ENCODE assay signal across 22 cellular contexts in genomic region chr1:75426688-75427087, GRCh38.
"Had no signal": no experiment of that assay in that cellular context is flagged by ENCODE, and none has a peak within 500 bp of the region (broad histone marks: within the 10 kb centered on the region; RNA-seq: fewer than 3 reads in every experiment).

No MANE protein-coding gene starts in this region.

- H3K4me1 ChIP-seq: colonic mucosa, gastrocnemius medialis, heart left ventricle, left ventricle myocardium inferior, lower lobe of right lung, parathyroid adenoma, prostate gland, right atrium auricular region, sigmoid colon, stomach, testis, tibial artery had no signal

- H3K9me3 ChIP-seq: colonic mucosa, gastrocnemius medialis, heart left ventricle, left ventricle myocardium inferior, lower lobe of right lung, neutrophil, prostate gland, right atrium auricular region, sigmoid colon, stomach, testis, tibial artery had no signal

- H3K4me3 ChIP-seq: colonic mucosa, gastrocnemius medialis, heart left ventricle, hepatocyte, left ventricle myocardium inferior, lower lobe of right lung, prostate gland, right atrium auricular region, sigmoid colon, stomach, testis, tibial artery had no signal

- FAIRE-seq: islet of Langerhans, urothelium cell line had no signal

- H3K27ac ChIP-seq: colonic mucosa, gastrocnemius medialis, hepatocyte, left ventricle myocardium inferior, lower lobe of right lung, neutrophil, parathyroid adenoma, prostate gland, right atrium auricular region, sigmoid colon, stomach, testis, tibial artery had no signal

- DNase-seq: colonic mucosa; effector memory CD8-positive, alpha-beta T cell; gastrocnemius medialis; heart left ventricle; left colon; left ventricle myocardium inferior; lower lobe of right lung; naive B cell; sigmoid colon; stimulated activated CD4-positive, alpha-beta T cell treated with anti-CD3 and anti-CD28 coated beads, Interleukin-2, amount 100 ng/mL, for 24 hours; stimulated activated CD4-positive, alpha-beta T cell treated with anti-CD3 and anti-CD28 coated beads, Interleukin-4, amount 100 ng/mL, for 24 hours; stimulated activated naive CD4-positive, alpha-beta T cell treated with Interleukin-2 at 50 U/mL for 16 hours; stomach; testis; tibial artery had no signal

- H3K27me3 ChIP-seq: colonic mucosa, gastrocnemius medialis, heart left ventricle, hepatocyte, neutrophil, right atrium auricular region, sigmoid colon, stomach, testis, tibial artery had no signal

- H3K36me3 ChIP-seq: colonic mucosa, gastrocnemius medialis, heart left ventricle, left ventricle myocardium inferior, lower lobe of right lung, neutrophil, prostate gland, right atrium auricular region, sigmoid colon, stomach, tibial artery had no signal
